10 cellular contexts compared by ENCODE assay signal in genomic region chr21:38956791-38957571, GRCh38.
DNase-seq lines count a peak whose midpoint lies in the region; ATAC-seq, FAIRE-seq and TF ChIP-seq lines count a peak whose summit lies in the region.
"Had no signal": no experiment of that assay in that cellular context is flagged by ENCODE, and none has a peak within 500 bp of the region (broad histone marks: within the 10 kb centered on the region; RNA-seq: fewer than 3 reads in every experiment).

No MANE protein-coding gene starts in this region.

- H3K9me3 ChIP-seq in liver (ENCODE audit: control insufficient read depth in 4 of 4, low read length in 3 of 4) (no peaks in the 10 kb centered on the region), HepG2 (ENCODE audit: low read length) (no peaks in the 10 kb centered on the region)
- H3K9me3 ChIP-seq: neutrophil had no signal

- peak overlapping the region; percentile 47 to 64 for H3K27ac ChIP-seq in liver (ENCODE audit: low read depth in 1 of 2, low read length in 2 of 2)
- H3K27ac ChIP-seq in HepG2 (ENCODE audit: extremely low read length, insufficient read depth, low read length) = no peak overlapping the region
- no peak overlapping the region for H3K27ac ChIP-seq in caudate nucleus (ENCODE audit: low read depth, low read length)
- H3K27ac ChIP-seq: neutrophil had no signal

- in situ Hi-C loops in HepG2 (cut with HindIII; ENCODE audit: extremely low pct_ligation_motif_present, low pct_unique_long_range_greater_than_20kb) = no loop called here

- BruUV-seq in HepG2 (replicated peaks; lab: Mats Ljungman, UMichigan) = no TSS peak

- no peaks in the 10 kb centered on the region for H3K79me2 ChIP-seq in HepG2 (ENCODE audit: insufficient read depth, low read length)

- H3K27me3 ChIP-seq in liver (ENCODE audit: control insufficient read depth in 4 of 4, insufficient read depth in 4 of 4, low read length in 3 of 4) (no peaks in the 10 kb centered on the region), HepG2 (ENCODE audit: control insufficient read depth in 1 of 2, insufficient read depth in 2 of 2, low read length in 2 of 2) (no peaks in the 10 kb centered on the region)
- H3K27me3 ChIP-seq: neutrophil had no signal

- no peak overlapping the region for H2AFZ ChIP-seq in HepG2 (ENCODE audit: low read length)

- intact Hi-C loops in HepG2 (cut with micrococcal nuclease; ENCODE audit: unreplicated experiment) = no loop called here

- H3K9ac ChIP-seq in liver (ENCODE audit: low read depth in 1 of 2, low read length in 2 of 2) (peak overlapping the region; percentile 5 to 12), HepG2 (ENCODE audit: insufficient read depth, low read depth, low read length) (no peak overlapping the region)

- no peaks in the 10 kb centered on the region for H4K20me1 ChIP-seq in HepG2 (ENCODE audit: insufficient read depth, low read length)

- ATAC-seq in HepG2 = no peak
- ATAC-seq in HG02588 (IDR thresholded peaks at IDR 0.05; ENCODE audit: unreplicated experiment) = no peak

- 50% methylated on average over 12 of the region's 12 CpGs for WGBS in liver
- 74% methylated on average over 12 of the region's 12 CpGs for WGBS in HepG2 (ENCODE audit: low lambda C conversion rate)

- no peak for FAIRE-seq in HepG2 (lab: Jason Lieb, UNC)
- FAIRE-seq in D721Med (lab: Jason Lieb, UNC) = no peak
- FAIRE-seq: endometrium had no signal

- POLR2A ChIA-PET in HepG2 (lab: Yijun Ruan, JAX) = interaction anchor here (1.2 to 1.4 kb wide), 3 partner anchors 9 to 138 kb away, joined by 3 to 5 read pairs (median 4); no protein-coding TSS in a partner anchor

- DNase-seq in HepG2 (ENCODE audit: low spot score) (no peak), SW480 (ENCODE audit: low spot score) (peak; percentile 23), kidney tubule cell (ENCODE audit: low spot score) (peak; percentile 36), D721Med (ENCODE audit: insufficient read length, low spot score) (no peak), caudate nucleus (lab: John Stamatoyannopoulos, UW) (no peak)
- no peak for DNase-seq in activated CD4-positive, alpha-beta T cell treated with anti-CD3 and anti-CD28 coated beads, Interleukin-2, amount 50 U/mL, for 4 hours

- CTCF ChIA-PET in HepG2 (lab: Yijun Ruan, JAX; ENCODE audit: low intra/inter-chr PET ratio, low total read pairs) = no interaction called here

- no peaks in the 10 kb centered on the region for H3K36me3 ChIP-seq in liver (ENCODE audit: control insufficient read depth in 4 of 4, insufficient read depth in 3 of 4, low read depth in 1 of 4, low read length in 3 of 4)
- H3K36me3 ChIP-seq in HepG2 (replicated peaks in 1 of 2; ENCODE audit: control insufficient read depth in 1 of 2, insufficient read depth in 2 of 2, low read length in 2 of 2) = no peaks in the 10 kb centered on the region
- H3K36me3 ChIP-seq: neutrophil had no signal

- no peak for TF ChIP-seq CTCF in liver (IDR thresholded peaks at IDR 0.05; ENCODE audit: low read depth, low read length, missing input control)
- TF ChIP-seq CTCF in HepG2 (CRISPR knock-in tag; IDR thresholded peaks at IDR 0.05) = no peak
- TF ChIP-seq CTCF in D721Med (IDR thresholded peaks at IDR 0.05; ENCODE audit: insufficient read depth, missing control alignments) = no peak

- no peak overlapping the region for H3K4me2 ChIP-seq in HepG2 (ENCODE audit: low read depth, low read length)

- no peak; a peak in 1 of 4 replicates for TF ChIP-seq EP300 in HepG2 (IDR thresholded peaks at IDR 0.05; ENCODE audit: low read depth in 2 of 2, low read length in 2 of 2)
- no peak for TF ChIP-seq EP300 in HepG2 (CRISPR knock-in tag; IDR thresholded peaks at IDR 0.05; ENCODE audit: borderline replicate concordance)

- TF ChIP-seq RAD21 in liver (IDR thresholded peaks at IDR 0.05) (peak in 1 of 2 donors; percentile 11), HepG2 (CRISPR knock-in tag; IDR thresholded peaks at IDR 0.05) (no peak)

- H3K4me1 ChIP-seq in liver (ENCODE audit: control insufficient read depth in 4 of 4, insufficient read depth in 4 of 4, low read length in 3 of 4) = peaks cover 9 to 38% (median 18%) of the 10 kb centered on the region in 4 donors
- H3K4me1 ChIP-seq in HepG2 (ENCODE audit: insufficient read depth, low read length) = peaks cover 70% of the 10 kb centered on the region

- H3K4me3 ChIP-seq in liver (ENCODE audit: low read depth in 1 of 3, low read length in 3 of 3) = no peak overlapping the region
- no peak overlapping the region for H3K4me3 ChIP-seq in HepG2 (replicated peaks in 1 of 3; ENCODE audit: insufficient read depth in 1 of 3, low read depth in 2 of 3, low read length in 3 of 3)

- TF ChIP-seq POLR2A in HepG2 (IDR thresholded peaks at IDR 0.05; ENCODE audit: insufficient read depth in 1 of 2, low read depth in 2 of 2, low read length in 2 of 2) = no peak

TF ChIP-seq in liver, 16 proteins besides CTCF, POLR2A, EP300 and RAD21 (continues in another document):
- TF ChIP-seq NR2F2 (IDR thresholded peaks at IDR 0.05) (no peak), YY1 (IDR thresholded peaks at IDR 0.05) (no peak), HNF4G (IDR thresholded peaks at IDR 0.05) (no peak), FOXA1 (IDR thresholded peaks at IDR 0.05) (no peak), ATF3 (IDR thresholded peaks at IDR 0.05) (no peak), EGR1 (IDR thresholded peaks at IDR 0.05; ENCODE audit: low read depth in 2 of 2) (peak in 1 of 2 donors; percentile 12), FOXA2 (IDR thresholded peaks at IDR 0.05) (no peak), JUND (IDR thresholded peaks at IDR 0.05) (no peak), TAF1 (conservative IDR thresholded peaks at IDR 0.05) (no peak), RXRA (IDR thresholded peaks at IDR 0.05) (peak in 1 of 2 donors; percentile 8)
- TF ChIP-seq, protein P1, sequence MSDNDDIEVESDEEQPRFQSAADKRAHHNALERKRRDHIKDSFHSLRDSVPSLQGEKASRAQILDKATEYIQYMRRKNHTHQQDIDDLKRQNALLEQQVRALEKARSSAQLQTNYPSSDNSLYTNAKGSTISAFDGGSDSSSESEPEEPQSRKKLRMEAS (IDR thresholded peaks at IDR 0.05) = peak; percentile 35

TF ChIP-seq in HepG2, 621 proteins besides CTCF, POLR2A, EP300 and RAD21:
- TF ChIP-seq HNRNPLL (IDR thresholded peaks at IDR 0.05; ENCODE audit: low read depth, low read length, poor library complexity, severe bottlenecking) (no peak), ATF3 (CRISPR knock-in tag; IDR thresholded peaks at IDR 0.05) (no peak), HMGA1 (CRISPR knock-in tag; conservative IDR thresholded peaks at IDR 0.05) (no peak), ZNF281 (CRISPR knock-in tag; IDR thresholded peaks at IDR 0.05; ENCODE audit: borderline replicate concordance) (no peak), ZNF782 (CRISPR knock-in tag; IDR thresholded peaks at IDR 0.05; ENCODE audit: borderline replicate concordance) (no peak), ZNF792 (CRISPR knock-in tag; IDR thresholded peaks at IDR 0.05) (no peak), ZNF230 (CRISPR knock-in tag; IDR thresholded peaks at IDR 0.05) (no peak), ZNF326 (CRISPR knock-in tag; IDR thresholded peaks at IDR 0.05; ENCODE audit: borderline replicate concordance) (no peak), CEBPZ (IDR thresholded peaks at IDR 0.05; ENCODE audit: low read length) (no peak), ZFP36L1 (CRISPR knock-in tag; IDR thresholded peaks at IDR 0.05) (no peak), ZNF607 (CRISPR knock-in tag; IDR thresholded peaks at IDR 0.05; ENCODE audit: borderline replicate concordance) (no peak)
TF ChIP-seq in HepG2: peak in this region for 0.

Comparison
In these comparisons a context has a peak if more than half of its experiments do, and no peak if none do; other contexts are left out.
1. H3K27ac ChIP-seq: peak in liver (2 of 2); none in HepG2 (single experiment) and caudate nucleus (single experiment).
2. DNase-seq: peak in SW480 (single experiment) and kidney tubule cell (single experiment); none in HepG2 (single experiment), activated CD4-positive, alpha-beta T cell treated with anti-CD3 and anti-CD28 coated beads, Interleukin-2, amount 50 U/mL, for 4 hours (0 of 2), D721Med (single experiment) and caudate nucleus (0 of 61).